22 cellular contexts compared by ENCODE assay signal in the genomic region with DNA sequence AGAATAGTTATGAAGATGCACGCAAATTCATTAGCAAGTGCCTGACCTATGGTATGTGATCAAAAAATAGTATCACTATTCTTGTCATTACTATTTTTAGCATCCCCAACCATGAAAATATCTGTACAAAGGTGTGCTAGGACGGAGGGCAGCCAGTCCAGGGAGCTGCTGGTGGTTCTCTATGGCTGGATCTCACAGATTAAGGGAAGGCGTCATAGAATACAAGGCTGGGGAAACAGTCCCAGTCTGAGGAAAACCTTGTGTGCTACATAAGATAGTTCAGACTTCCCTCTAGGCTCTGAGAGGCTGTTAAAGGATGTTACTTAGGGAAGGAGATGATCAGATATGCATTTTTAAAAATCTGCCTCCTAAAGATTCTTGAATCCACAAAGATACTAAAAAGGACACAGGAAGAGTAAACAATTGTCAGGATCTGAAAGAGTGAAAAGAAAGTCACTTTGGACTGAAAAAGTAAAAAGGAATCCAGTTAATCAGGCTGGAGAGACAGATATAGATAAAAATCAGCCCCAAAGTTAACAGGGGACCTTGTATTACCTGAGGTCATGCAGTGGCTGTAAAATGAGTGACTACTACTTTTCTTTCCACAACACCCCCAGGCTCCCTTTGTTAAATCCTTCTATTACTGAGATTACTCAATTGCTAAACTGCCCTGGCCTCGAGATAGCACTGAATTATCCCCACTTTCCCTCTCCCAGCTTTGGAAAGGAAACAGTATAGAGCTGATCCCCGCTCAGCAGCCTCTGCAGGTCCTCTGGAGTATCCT.
"Had no signal": no experiment of that assay in that cellular context is flagged by ENCODE, and none has a peak within 500 bp of the region (broad histone marks: within the 10 kb centered on the region; RNA-seq: fewer than 3 reads in every experiment).

No MANE protein-coding gene starts in this region.

- H3K27ac ChIP-seq: dorsolateral prefrontal cortex, hepatocyte, neural progenitor cell, parathyroid adenoma, prostate gland, sigmoid colon, spleen, testis, tibial artery, upper lobe of left lung had no signal

- H3K27ac Mint-ChIP-seq: memory B cell; nephron; neural progenitor cell; stimulated activated memory B cell treated with anti-CD40 and anti-IgM and Interleukin-4, amounts not matched to agents 10 μg/mL and 1 μg/mL and 100 μg/mL, for 72 hours had no signal

- H3K9me3 Mint-ChIP-seq: memory B cell; stimulated activated memory B cell treated with anti-CD40 and anti-IgM and Interleukin-4, amounts not matched to agents 10 μg/mL and 1 μg/mL and 100 μg/mL, for 72 hours had no signal

- ATAC-seq: naive thymus-derived CD4-positive, alpha-beta T cell; stimulated activated memory B cell treated with anti-CD40 and anti-IgM and Interleukin-4, amounts not matched to agents 10 μg/mL and 1 μg/mL and 100 μg/mL, for 72 hours; stimulated activated naive CD8-positive, alpha-beta T cell treated with anti-CD3 and anti-CD28 coated beads, Interleukin-15, Interleukin-2, amounts not matched to agents 100 U/mL and 50 U/mL, for 24 hours had no signal

- H3K4me3 Mint-ChIP-seq: memory B cell; naive thymus-derived CD4-positive, alpha-beta T cell; nephron; stimulated activated memory B cell treated with anti-CD40 and anti-IgM and Interleukin-4, amounts not matched to agents 10 μg/mL and 1 μg/mL and 100 μg/mL, for 72 hours had no signal

- DNase-seq: dorsolateral prefrontal cortex; effector CD4-positive, alpha-beta T cell; head of caudate nucleus; left colon; midbrain; naive thymus-derived CD4-positive, alpha-beta T cell; sigmoid colon; spleen; stimulated activated CD4-positive, alpha-beta T cell treated with anti-CD3 and anti-CD28 coated beads, Interleukin-4, amount 100 ng/mL, for 4 hours; stimulated activated naive CD8-positive, alpha-beta T cell treated with anti-CD3 and anti-CD28 coated beads, Interleukin-15, Interleukin-2, amounts not matched to agents 100 U/mL and 50 U/mL, for 24 hours; substantia nigra; tibial artery had no signal

- H2AFZ ChIP-seq: hepatocyte, neural progenitor cell, parathyroid adenoma had no signal

- H3K79me2 ChIP-seq: hepatocyte, parathyroid adenoma had no signal

- H3K36me3 Mint-ChIP-seq: memory B cell; naive thymus-derived CD4-positive, alpha-beta T cell; neural progenitor cell; stimulated activated memory B cell treated with anti-CD40 and anti-IgM and Interleukin-4, amounts not matched to agents 10 μg/mL and 1 μg/mL and 100 μg/mL, for 72 hours had no signal

- H3K36me3 ChIP-seq: neural progenitor cell, prostate gland, sigmoid colon, spleen, tibial artery, upper lobe of left lung had no signal

- H3K4me3 ChIP-seq: dorsolateral prefrontal cortex, hepatocyte, lung, neural progenitor cell, prostate gland, sigmoid colon, spleen, testis, tibial artery, upper lobe of left lung had no signal

- H3K4me2 ChIP-seq: hepatocyte, neural progenitor cell had no signal

- H3K9ac ChIP-seq: neural progenitor cell, parathyroid adenoma had no signal

- H3K27me3 ChIP-seq: dorsolateral prefrontal cortex, hepatocyte, neural progenitor cell, sigmoid colon, spleen, testis, tibial artery, upper lobe of left lung had no signal

- H3K4me1 Mint-ChIP-seq: memory B cell, nephron, neural progenitor cell had no signal

- H3K4me1 ChIP-seq: neural progenitor cell, parathyroid adenoma, prostate gland, sigmoid colon, tibial artery, upper lobe of left lung had no signal

- H3K9me3 ChIP-seq: prostate gland, sigmoid colon, spleen, testis, tibial artery, upper lobe of left lung had no signal
